ENCODE assay signal across 8 cellular contexts in the genomic region with DNA sequence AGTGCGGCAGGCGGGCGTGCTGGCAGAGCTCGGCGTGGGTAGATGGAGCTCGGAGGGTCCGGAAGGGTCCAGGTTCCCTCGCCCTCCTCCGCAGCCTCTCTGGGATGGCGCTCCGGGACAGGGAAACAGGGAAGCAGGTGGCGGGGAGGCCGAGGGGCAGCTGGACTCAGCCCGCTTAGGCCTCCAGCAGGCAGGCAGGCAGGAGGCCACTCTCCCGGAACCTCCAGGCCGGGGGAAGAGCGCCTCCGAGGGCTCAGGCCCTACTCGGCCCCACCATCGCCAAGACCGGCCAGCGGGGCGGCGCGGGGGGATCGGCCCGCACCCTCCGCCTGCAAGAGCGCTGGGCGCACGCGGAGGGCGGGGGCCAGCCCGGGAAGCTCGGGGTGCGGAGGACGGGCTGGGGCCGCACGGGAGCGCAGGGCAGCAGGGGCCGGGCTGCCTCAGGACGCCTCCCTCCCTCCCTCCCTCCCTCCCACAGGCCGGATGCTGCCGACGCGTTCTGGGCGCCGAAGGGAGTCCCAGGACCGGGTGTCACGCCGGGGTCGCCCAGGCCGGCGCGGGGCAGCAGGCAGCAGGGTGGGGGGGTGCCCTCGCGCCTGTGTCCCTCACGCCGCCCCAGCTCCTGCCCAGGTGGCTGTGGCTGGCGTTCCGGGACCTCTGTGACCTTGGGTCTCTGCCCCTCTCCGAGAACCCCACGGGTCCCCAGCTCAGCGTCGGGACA. TPM values are rescaled to one million over a fixed set of nuclear protein-coding genes. Genes with fewer than 3 reads are reported as not detected.
A peak's percentile ranks its signal among the peaks of the same experiment; 100 is the strongest.
DNase-seq lines count a peak whose midpoint lies in the region; ATAC-seq and TF ChIP-seq lines count a peak whose summit lies in the region.

No MANE protein-coding gene starts in this region.

- no peaks in the 10 kb centered on the region for H3K9me2 ChIP-seq in hepatocyte (replicated peaks; ENCODE audit: insufficient read depth)

- peaks cover 2% of the 10 kb centered on the region for H3K36me3 ChIP-seq in GM06990 (ENCODE audit: control insufficient read depth, insufficient read depth, low read length)
- H3K36me3 ChIP-seq in hepatocyte (replicated peaks; ENCODE audit: insufficient read depth, low read depth), result no peaks in the 10 kb centered on the region
- H3K36me3 ChIP-seq in gastrocnemius medialis, result peaks cover 0 to 7% of the 10 kb centered on the region in 2 donors

- H3K4me1 ChIP-seq in hepatocyte (ENCODE audit: insufficient read depth), result peaks cover 36% of the 10 kb centered on the region
- H3K4me1 ChIP-seq in gastrocnemius medialis, result peaks cover 19 to 36% of the 10 kb centered on the region in 2 donors

- ATAC-seq in GM21619 (IDR thresholded peaks at IDR 0.05; ENCODE audit: unreplicated experiment), result peak; percentile 18
- ATAC-seq in activated naive CD8-positive, alpha-beta T cell treated with anti-CD3 and anti-CD28 coated beads, Interleukin-2, amount 50 U/mL, for 24 hours, result no peak
- peak; percentile 33 to 34 for ATAC-seq in gastrocnemius medialis

- H3K36me3 Mint-ChIP-seq in activated naive CD8-positive, alpha-beta T cell treated with anti-CD3 and anti-CD28 coated beads, Interleukin-2, amount 50 U/mL, for 24 hours (ENCODE audit: low read depth), result peaks cover 3% of the 10 kb centered on the region

- H2AFZ ChIP-seq in hepatocyte, result peak overlapping the region; percentile 74

- peak overlapping the region; percentile 64 for H3K27ac Mint-ChIP-seq in activated naive CD8-positive, alpha-beta T cell treated with anti-CD3 and anti-CD28 coated beads, Interleukin-2, amount 50 U/mL, for 24 hours

- intact Hi-C loops in gastrocnemius medialis (cut with DNase I; ENCODE audit: low total_unique reads), result loop anchor here (1.0 to 10.0 kb wide), 3 partner anchors 13 to 241 kb away; partner anchors contain the start of gene CANX

- H4K20me1 ChIP-seq in hepatocyte (ENCODE audit: insufficient read depth, poor library complexity, severe bottlenecking), result peaks cover 46% of the 10 kb centered on the region

- H3K4me3 ChIP-seq in GM06990 (replicated peaks; ENCODE audit: low read depth, low read length) (peak overlapping the region; percentile 86), LNCaP clone FGC (ENCODE audit: low read depth, low read length) (peak overlapping the region; percentile 75), hepatocyte (peak overlapping the region; percentile 100), gastrocnemius medialis (peak overlapping the region; percentile 75 to 95 (median 87))

- no peaks in the 10 kb centered on the region for H3K27me3 ChIP-seq in GM06990 (replicated peaks; ENCODE audit: control insufficient read depth, insufficient read depth, low read length)
- no peaks in the 10 kb centered on the region for H3K27me3 ChIP-seq in hepatocyte
- H3K27me3 ChIP-seq in gastrocnemius medialis, result no peaks in the 10 kb centered on the region

- peak overlapping the region; percentile 78 for H3K4me3 Mint-ChIP-seq in activated naive CD8-positive, alpha-beta T cell treated with anti-CD3 and anti-CD28 coated beads, Interleukin-2, amount 50 U/mL, for 24 hours

- no peaks in the 10 kb centered on the region for H3K27me3 Mint-ChIP-seq in activated naive CD8-positive, alpha-beta T cell treated with anti-CD3 and anti-CD28 coated beads, Interleukin-2, amount 50 U/mL, for 24 hours

- TF ChIP-seq POLR2A in gastrocnemius medialis (IDR thresholded peaks at IDR 0.05), result peak; percentile 20 to 27

- DNase-seq in GM06990 (ENCODE audit: extremely low read depth, insufficient read length), result peak; percentile 65
- DNase-seq in LNCaP clone FGC (ENCODE audit: low read depth), result no peak
- peak; percentile 49 for DNase-seq in activated naive CD8-positive, alpha-beta T cell treated with anti-CD3 and anti-CD28 coated beads, Interleukin-2, amount 50 U/mL, for 24 hours
- peak; percentile 72 for DNase-seq in hepatocyte (ENCODE audit: low spot score)
- peak in 1 of 2 donors; percentile 34 for DNase-seq in gastrocnemius medialis
- DNase-seq in effector CD8-positive, alpha-beta T cell (lab: John Stamatoyannopoulos, UW), result no peak
- no peak for DNase-seq in amniotic stem cell (lab: John Stamatoyannopoulos, UW)

- peaks cover 64% of the 10 kb centered on the region for H3K79me2 ChIP-seq in hepatocyte

- 11% methylated on average over 27 of the region's 65 CpGs for WGBS in hepatocyte (ENCODE audit: low lambda C conversion rate, missing lambda C conversion rate)

- in situ Hi-C loops in gastrocnemius medialis (cut with MboI; ENCODE audit: low sequenced_read_pairs in 4 of 4), result loop anchor here in 1 of 4 donors (10.0 kb wide), 1 partner anchor 99 kb away; the partner anchor contains the start of gene TBC1D9B

- H3K4me2 ChIP-seq in hepatocyte, result peak overlapping the region; percentile 99

- no peak for TF ChIP-seq CTCF in GM06990 (IDR thresholded peaks at IDR 0.05; ENCODE audit: insufficient read depth, low read length, poor library complexity, severe bottlenecking)
- TF ChIP-seq CTCF in LNCaP clone FGC (IDR thresholded peaks at IDR 0.05; ENCODE audit: control insufficient read depth, extremely low read depth, insufficient read depth), result no peak
- TF ChIP-seq CTCF in hepatocyte (IDR thresholded peaks at IDR 0.05; ENCODE audit: poor library complexity), result no peak
- no peak for TF ChIP-seq CTCF in gastrocnemius medialis (IDR thresholded peaks at IDR 0.05 in 4 of 5, conservative IDR thresholded peaks at IDR 0.05 in 1 of 5)

- H3K9me3 Mint-ChIP-seq in activated naive CD8-positive, alpha-beta T cell treated with anti-CD3 and anti-CD28 coated beads, Interleukin-2, amount 50 U/mL, for 24 hours, result no peaks in the 10 kb centered on the region

- H3K9me3 ChIP-seq in hepatocyte (ENCODE audit: low read depth) (no peaks in the 10 kb centered on the region), gastrocnemius medialis (no peaks in the 10 kb centered on the region)

- H3K4me1 Mint-ChIP-seq in activated naive CD8-positive, alpha-beta T cell treated with anti-CD3 and anti-CD28 coated beads, Interleukin-2, amount 50 U/mL, for 24 hours, result peaks cover 34% of the 10 kb centered on the region

- H3K27ac ChIP-seq in hepatocyte (peak overlapping the region; percentile 99), gastrocnemius medialis (peak overlapping the region; percentile 89 to 98 (median 94))

RNA-seq across cellular contexts. Expression of gene MGAT4B, which starts 1.0 kb away (rescaled TPM):
- total RNA-seq in hepatocyte (132 and 159 TPM in 2 replicates), gastrocnemius medialis (10 to 100 TPM; 28.3 to 86.0 (median 61.4) TPM)
- 233 and 243 TPM in 2 replicates for polyA plus RNA-seq in hepatocyte

RNA-seq across cellular contexts. Expression of gene LTC4S, which starts 11.9 kb away (rescaled TPM):
- total RNA-seq in hepatocyte, result 0.72 TPM in 1 of 2 replicates, not detected in the other
- polyA plus RNA-seq in hepatocyte, result 3.7 and 6.5 TPM in 2 replicates
- 10 to 100 TPM in 1 of 4 donors, 1 to 10 TPM in 3; 1.7 to 12.6 (median 5.6) TPM for total RNA-seq in gastrocnemius medialis

RNA-seq across cellular contexts. Expression of gene SQSTM1, which starts 15.0 kb away (rescaled TPM):
- total RNA-seq in hepatocyte (372 and 402 TPM in 2 replicates), gastrocnemius medialis (1,000 to 10,000 TPM; 1,080 to 1,340 (median 1,178) TPM)
- 641 and 727 TPM in 2 replicates for polyA plus RNA-seq in hepatocyte

RNA-seq across cellular contexts. Expression of gene MRNIP, which starts 52.9 kb away (rescaled TPM):
- 11.2 and 21.2 TPM in 2 replicates for total RNA-seq in hepatocyte
- 28.5 and 51.6 TPM in 2 replicates for polyA plus RNA-seq in hepatocyte
- 10 to 100 TPM in 1 of 4 donors, 1 to 10 TPM in 3; 2.9 to 16.1 (median 8.3) TPM for total RNA-seq in gastrocnemius medialis

Comparison
In these comparisons a context has a peak if more than half of its experiments do, and no peak if none do; other contexts are left out.
1. DNase-seq: peak in GM06990 (single experiment), activated naive CD8-positive, alpha-beta T cell treated with anti-CD3 and anti-CD28 coated beads, Interleukin-2, amount 50 U/mL, for 24 hours (single experiment) and hepatocyte (single experiment); none in LNCaP clone FGC (single experiment), effector CD8-positive, alpha-beta T cell (single experiment) and amniotic stem cell (single experiment).
2. Peak in every context shown above with its lines, with median percentiles within 50 percentile points of each other: H3K4me3 ChIP-seq.